8 cellular contexts compared by ENCODE assay signal in the genomic region with DNA sequence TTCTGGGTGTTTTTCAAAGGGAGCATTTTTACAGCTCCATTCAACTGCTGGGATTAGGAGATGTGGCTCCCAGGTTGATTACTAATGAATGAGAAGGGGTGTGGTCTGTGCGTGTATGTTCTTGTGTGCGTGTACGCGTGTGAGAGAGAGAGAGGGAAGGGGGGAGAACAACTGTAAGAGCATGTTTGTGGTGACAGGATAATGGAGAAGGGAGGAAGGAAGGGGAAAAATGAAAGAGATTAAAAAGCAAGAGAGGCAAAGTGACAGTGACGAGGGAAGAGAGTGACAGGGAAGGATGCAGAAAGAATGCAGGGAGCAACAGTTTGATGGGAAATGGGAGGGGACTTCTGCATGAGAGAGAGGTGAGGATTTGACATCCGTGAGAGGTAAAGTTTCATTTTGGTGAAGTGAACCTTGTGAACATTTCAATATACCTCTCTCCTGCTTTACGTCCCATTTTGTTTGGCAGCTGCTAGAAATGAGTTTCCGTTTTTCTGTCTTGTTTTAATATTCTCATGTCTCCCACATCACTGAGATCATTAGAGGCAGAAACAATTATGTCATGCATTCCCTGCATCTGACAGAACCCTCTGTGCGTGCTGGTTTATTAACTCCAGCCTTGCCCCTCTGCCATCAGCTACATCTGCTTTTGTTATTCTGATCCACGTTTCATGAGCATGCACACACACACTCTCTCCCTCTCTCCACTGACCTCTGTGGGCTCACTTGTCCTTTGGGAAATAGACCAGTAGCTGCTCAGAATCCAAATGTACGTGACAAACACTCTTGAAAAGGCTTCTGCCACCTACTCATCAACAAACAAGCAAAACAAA.
DNase-seq lines count a peak whose midpoint lies in the region; ATAC-seq and TF ChIP-seq lines count a peak whose summit lies in the region.

No MANE protein-coding gene starts in this region.

- H3K4me2 ChIP-seq in Loucy (ENCODE audit: low read depth, low read length, poor library complexity, severe bottlenecking), result peak overlapping the region; percentile 72

- H3F3A ChIP-seq in Loucy (ENCODE audit: low read depth), result no peaks in the 10 kb centered on the region

- H3K9me2 ChIP-seq in Loucy (replicated peaks; ENCODE audit: low read depth, low read length), result no peaks in the 10 kb centered on the region

- H3K36me3 ChIP-seq in Loucy (ENCODE audit: insufficient read depth, low read length), result no peaks in the 10 kb centered on the region
- H3K36me3 ChIP-seq in body of pancreas (replicated peaks in 1 of 2; ENCODE audit: insufficient read depth in 1 of 2, low read depth in 2 of 2), result no peaks in the 10 kb centered on the region
- H3K36me3 ChIP-seq in subcutaneous abdominal adipose tissue (ENCODE audit: control insufficient read depth in 5 of 5, insufficient read depth in 5 of 5, low read length in 5 of 5), result no peaks in the 10 kb centered on the region

- WGBS in body of pancreas, 2 donors, result 5 to 8% methylated on average over 11 of the region's 11 CpGs

- peak overlapping the region; percentile 87 for H2AFZ ChIP-seq in Loucy (ENCODE audit: low read length)

- DNase-seq in ELR (ENCODE audit: low read depth) (peak; percentile 58), body of pancreas (no peak), kidney glomerular epithelial cell (lab: John Stamatoyannopoulos, UW) (peak; percentile 82), cortex of kidney (lab: John Stamatoyannopoulos, UW) (no peak), NCI-H1092 treated with DMSO at 0.1 percent for 48 hours (lab: John Stamatoyannopoulos, UW) (no peak), hippocampal formation (lab: John Stamatoyannopoulos, UW) (no peak)

- H4K20me1 ChIP-seq in Loucy (ENCODE audit: insufficient read depth, low read length, poor library complexity, severe bottlenecking), result no peaks in the 10 kb centered on the region

- no peaks in the 10 kb centered on the region for H3K9me3 ChIP-seq in Loucy (ENCODE audit: insufficient read depth, low read depth, low read length)
- no peaks in the 10 kb centered on the region for H3K9me3 ChIP-seq in body of pancreas
- H3K9me3 ChIP-seq in subcutaneous abdominal adipose tissue (ENCODE audit: control insufficient read depth in 5 of 5, low read length in 5 of 5), result no peaks in the 10 kb centered on the region

- no peak for TF ChIP-seq POLR2A in body of pancreas (IDR thresholded peaks at IDR 0.05)

- no peak for ATAC-seq in body of pancreas

- intact Hi-C loops in body of pancreas (cut with DNase I), result no loop called here

- H3K9ac ChIP-seq in Loucy (ENCODE audit: low read depth, low read length, poor library complexity, severe bottlenecking) (peak overlapping the region; percentile 74), subcutaneous abdominal adipose tissue (ENCODE audit: low read length in 5 of 5) (peak overlapping the region in 2 of 5 donors; percentile 61 to 68)

- no peaks in the 10 kb centered on the region for H3K79me2 ChIP-seq in Loucy (ENCODE audit: insufficient read depth, low read length)

- peaks cover 10% of the 10 kb centered on the region for H3K4me1 ChIP-seq in Loucy (ENCODE audit: insufficient read depth, low read length, poor library complexity, severe bottlenecking)
- peaks cover 11% of the 10 kb centered on the region for H3K4me1 ChIP-seq in body of pancreas
- peaks cover 4 to 18% (median 14%) of the 10 kb centered on the region in 5 donors for H3K4me1 ChIP-seq in subcutaneous abdominal adipose tissue (ENCODE audit: control insufficient read depth in 5 of 5, insufficient read depth in 5 of 5, low read length in 5 of 5)

- TF ChIP-seq CTCF in Loucy (conservative IDR thresholded peaks at IDR 0.05; ENCODE audit: low read length) (no peak), body of pancreas (IDR thresholded peaks at IDR 0.05) (no peak)

- peak overlapping the region; percentile 70 for H3K4me3 ChIP-seq in Loucy (ENCODE audit: low read length, poor library complexity, severe bottlenecking)
- H3K4me3 ChIP-seq in body of pancreas, result peak overlapping the region in 1 of 2 donors; percentile 44
- H3K4me3 ChIP-seq in subcutaneous abdominal adipose tissue (ENCODE audit: low read depth in 1 of 5, low read length in 5 of 5), result peak overlapping the region; percentile 42 to 80 (median 72)

- H3K27ac ChIP-seq in body of pancreas (peak overlapping the region; percentile 83 to 98 (median 96)), subcutaneous abdominal adipose tissue (ENCODE audit: low read depth, low read length) (peak overlapping the region; percentile 82)

- H3K27me3 ChIP-seq in Loucy (ENCODE audit: insufficient read depth, low read length, poor library complexity, severe bottlenecking) (no peaks in the 10 kb centered on the region), body of pancreas (no peaks in the 10 kb centered on the region), subcutaneous abdominal adipose tissue (ENCODE audit: control insufficient read depth in 5 of 5, insufficient read depth in 4 of 5, low read length in 5 of 5) (no peaks in the 10 kb centered on the region)

Comparison
In these comparisons a context has a peak if more than half of its experiments do, and no peak if none do; other contexts are left out.
1. DNase-seq: peak in ELR (single experiment) and kidney glomerular epithelial cell (single experiment); none in body of pancreas (0 of 4), cortex of kidney (single experiment), NCI-H1092 treated with DMSO at 0.1 percent for 48 hours (single experiment) and hippocampal formation (0 of 2).